1 cellular context compared by ENCODE assay signal in the genomic region with DNA sequence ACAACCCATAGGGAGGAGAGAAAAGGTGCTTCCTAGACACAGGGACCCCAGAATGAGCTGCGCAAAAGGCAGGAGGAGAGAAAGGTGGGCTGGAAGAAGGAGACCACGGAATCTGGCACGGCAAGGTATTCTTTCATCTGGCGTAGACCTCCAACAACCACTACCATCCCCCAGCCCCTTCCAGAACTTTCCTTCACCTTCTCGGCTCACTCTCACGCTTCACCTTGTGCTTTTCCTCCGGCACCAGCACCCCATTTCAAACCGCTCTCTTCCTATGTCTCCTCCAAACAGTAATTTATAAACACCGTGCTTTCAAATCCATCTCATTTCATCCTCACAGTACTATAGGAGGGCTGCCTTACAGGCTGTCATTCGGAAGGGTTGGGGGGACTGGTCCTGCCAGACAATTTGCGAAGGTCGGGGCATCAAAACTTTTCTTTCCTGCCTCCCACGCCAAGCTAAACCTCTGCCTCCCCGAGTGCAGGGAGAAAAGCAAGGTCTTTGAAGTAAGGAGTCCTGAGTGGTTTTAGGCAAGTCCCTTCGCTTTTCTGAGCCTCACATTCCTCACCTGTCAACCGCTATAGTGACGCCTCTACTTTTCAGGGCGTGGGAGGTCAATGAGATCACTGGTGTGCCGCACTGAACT.
TF ChIP-seq lines count a peak whose summit lies in the region.

No MANE protein-coding gene starts in this region.

TF ChIP-seq in HEK293, 187 proteins besides CTCF, POLR2A, EP300 and RAD21 (continued from another document):
- TF ChIP-seq, protein P1, sequence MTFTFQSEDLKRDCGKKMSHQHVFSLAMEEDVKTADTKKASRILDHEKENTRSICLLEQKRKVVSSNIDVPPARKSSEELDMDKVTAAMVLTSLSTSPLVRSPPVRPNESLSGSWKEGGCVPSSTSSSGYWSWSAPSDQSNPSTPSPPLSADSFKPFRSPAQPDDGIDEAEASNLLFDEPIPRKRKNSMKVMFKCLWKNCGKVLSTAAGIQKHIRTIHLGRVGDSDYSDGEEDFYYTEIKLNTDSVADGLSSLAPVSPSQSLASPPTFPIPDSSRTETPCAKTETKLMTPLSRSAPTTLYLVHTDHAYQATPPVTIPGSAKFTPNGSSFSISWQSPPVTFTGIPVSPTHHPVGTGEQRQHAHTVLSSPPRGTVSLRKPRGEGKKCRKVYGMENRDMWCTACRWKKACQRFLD (tag by site-specific recombination; IDR thresholded peaks at IDR 0.05) = no peak
- TF ChIP-seq ZSCAN23 (tag by site-specific recombination; IDR thresholded peaks at IDR 0.05) (no peak), SALL2 (tag by site-specific recombination; IDR thresholded peaks at IDR 0.05; ENCODE audit: borderline replicate concordance) (no peak), ZNF76 (tag by site-specific recombination; IDR thresholded peaks at IDR 0.05; ENCODE audit: borderline replicate concordance, low read depth) (no peak), KLF9 (tag by site-specific recombination; IDR thresholded peaks at IDR 0.05; ENCODE audit: low read depth) (no peak)
